ENCODE assay signal across 27 cellular contexts in the genomic region with DNA sequence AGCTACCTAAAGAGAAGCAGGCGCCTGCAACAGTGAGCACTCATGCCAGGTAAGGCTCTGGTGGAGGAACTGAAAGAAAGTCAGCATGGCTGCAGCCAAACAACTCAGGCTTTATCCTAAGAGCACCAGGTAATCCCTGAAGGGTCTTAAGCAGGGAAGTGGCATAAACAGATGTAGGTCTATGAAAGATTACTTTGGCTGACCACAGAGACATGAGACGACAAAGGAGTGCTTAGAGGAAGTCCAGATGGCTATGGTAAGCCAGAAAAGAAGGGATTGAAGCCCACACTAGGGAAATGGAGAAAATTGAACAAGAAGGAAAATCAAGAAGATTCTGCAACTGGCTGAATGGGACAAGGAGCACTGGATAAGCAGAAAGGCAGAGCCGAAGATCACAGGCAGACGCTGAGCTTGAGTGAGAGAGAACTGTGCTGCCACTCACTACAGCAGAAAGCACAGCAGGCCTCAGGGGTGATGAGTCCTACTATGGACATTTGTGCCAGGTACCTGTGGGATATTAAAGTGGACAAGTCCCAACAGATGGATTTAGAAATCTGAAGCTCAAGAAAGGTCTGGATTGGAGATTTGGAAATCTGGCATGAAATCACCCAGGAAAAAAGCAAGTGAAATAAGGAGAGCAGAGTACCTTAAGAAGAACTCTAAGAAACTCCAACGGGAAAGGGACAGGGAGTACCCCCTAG. TPM values are rescaled to one million over a fixed set of nuclear protein-coding genes. Genes with fewer than 3 reads are reported as not detected.
DNase-seq lines count a peak whose midpoint lies in the region; ATAC-seq and TF ChIP-seq lines count a peak whose summit lies in the region.
"Had no signal": no experiment of that assay in that cellular context is flagged by ENCODE, and none has a peak within 500 bp of the region (broad histone marks: within the 10 kb centered on the region; RNA-seq: fewer than 3 reads in every experiment).

No MANE protein-coding gene starts in this region.

- peaks cover 3% of the 10 kb centered on the region for H3K27me3 Mint-ChIP-seq in neural progenitor cell (ENCODE audit: insufficient read depth, low read depth)
- no peaks in the 10 kb centered on the region for H3K27me3 Mint-ChIP-seq in T-helper 2 cell treated with Interferon-gamma antibody and Interleukin-4, amounts not matched to agents 5 μg/mL and 100 μg/mL, for 36 hours (ENCODE audit: low read depth)
- H3K27me3 Mint-ChIP-seq: activated CD4-positive, alpha-beta memory T cell treated with anti-CD3 and anti-CD28 coated beads for 36 hours had no signal

- no peak overlapping the region for H3K4me2 ChIP-seq in neural progenitor cell

- H3K27ac ChIP-seq in neural progenitor cell (no peak overlapping the region), uterus (no peak overlapping the region)
- H3K27ac ChIP-seq: cardiac muscle cell, GM23248, left lung, psoas muscle, SJCRH30, skin epidermis, tibial artery had no signal

- peak; percentile 18 for DNase-seq in G401 (ENCODE audit: low spot score)
- peak; percentile 98 for DNase-seq in NCI-H82 (lab: John Stamatoyannopoulos, UW)
- DNase-seq in cerebellum (ENCODE audit: low spot score): peak; percentile 19
- no peak for DNase-seq in neural progenitor cell (ENCODE audit: low spot score)
- DNase-seq in uterus: no peak
- DNase-seq in T-helper 2 cell treated with Interferon-gamma antibody and Interleukin-4, amounts not matched to agents 5 μg/mL and 100 μg/mL, for 36 hours (ENCODE audit: low spot score): no peak
- no peak for DNase-seq in foreskin melanocyte
- DNase-seq: activated CD4-positive, alpha-beta memory T cell treated with anti-CD3 and anti-CD28 coated beads for 36 hours; activated gamma-delta T cell; amygdala; GM23248; left lung; NCI-H1092; NCI-H187 treated with DMSO at 0.1 percent for 48 hours; NCI-H345; NK-92 treated with Interleukin-12 subunit alpha and Interleukin-12 subunit beta, amount 100 ng/mL, for 24 hours; psoas muscle; SJCRH30; stimulated activated naive CD8-positive, alpha-beta T cell treated with anti-CD3 and anti-CD28 coated beads, Interleukin-15, Interleukin-2, amounts not matched to agents 100 U/mL and 50 U/mL, for 24 hours; T-helper 2 cell; tibial artery had no signal

- no peaks in the 10 kb centered on the region for H4K20me1 ChIP-seq in neural progenitor cell (ENCODE audit: low read depth)

- H3K4me3 Mint-ChIP-seq in neural progenitor cell: no peak overlapping the region
- no peak overlapping the region for H3K4me3 Mint-ChIP-seq in T-helper 2 cell treated with Interferon-gamma antibody and Interleukin-4, amounts not matched to agents 5 μg/mL and 100 μg/mL, for 36 hours
- H3K4me3 Mint-ChIP-seq: activated CD4-positive, alpha-beta memory T cell treated with anti-CD3 and anti-CD28 coated beads for 36 hours; WTC11 had no signal

- intact Hi-C loops in uterus (cut with DNase I; ENCODE audit: low total_unique reads): no loop called here

- peaks cover 8% of the 10 kb centered on the region for H3K4me1 Mint-ChIP-seq in neural progenitor cell
- H3K4me1 Mint-ChIP-seq in T-helper 2 cell treated with Interferon-gamma antibody and Interleukin-4, amounts not matched to agents 5 μg/mL and 100 μg/mL, for 36 hours (ENCODE audit: low read depth): peaks cover 15% of the 10 kb centered on the region

- peaks cover 7% of the 10 kb centered on the region for H3F3A ChIP-seq in neural progenitor cell (ENCODE audit: low read depth)

- no peak for TF ChIP-seq CTCF in neural progenitor cell (IDR thresholded peaks at IDR 0.05)
- TF ChIP-seq CTCF in uterus (IDR thresholded peaks at IDR 0.05): no peak

- H3K36me3 Mint-ChIP-seq in neural progenitor cell: peaks cover 9% of the 10 kb centered on the region
- peaks cover 3% of the 10 kb centered on the region for H3K36me3 Mint-ChIP-seq in T-helper 2 cell treated with Interferon-gamma antibody and Interleukin-4, amounts not matched to agents 5 μg/mL and 100 μg/mL, for 36 hours (ENCODE audit: low read depth)

- H3K9ac ChIP-seq in neural progenitor cell: peak overlapping the region; percentile 17
- H3K9ac ChIP-seq: GM23248 had no signal

- H3K4me1 ChIP-seq in neural progenitor cell (peaks cover 12% of the 10 kb centered on the region), uterus (no peaks in the 10 kb centered on the region)
- H3K4me1 ChIP-seq: SJCRH30 had no signal

- H3K36me3 ChIP-seq in neural progenitor cell: peaks cover 6% of the 10 kb centered on the region
- H3K36me3 ChIP-seq in uterus: no peaks in the 10 kb centered on the region
- H3K36me3 ChIP-seq: cardiac muscle cell had no signal

- no peaks in the 10 kb centered on the region for H3K9me3 Mint-ChIP-seq in neural progenitor cell
- no peaks in the 10 kb centered on the region for H3K9me3 Mint-ChIP-seq in T-helper 2 cell treated with Interferon-gamma antibody and Interleukin-4, amounts not matched to agents 5 μg/mL and 100 μg/mL, for 36 hours
- H3K9me3 Mint-ChIP-seq: activated CD4-positive, alpha-beta memory T cell treated with anti-CD3 and anti-CD28 coated beads for 36 hours; WTC11 had no signal

- no peak overlapping the region for H3K4me3 ChIP-seq in neural progenitor cell
- no peak overlapping the region for H3K4me3 ChIP-seq in uterus
- H3K4me3 ChIP-seq: cardiac muscle cell, GM23248, left lung, psoas muscle, SJCRH30, skin epidermis, tibial artery had no signal

- no peak overlapping the region for H2AFZ ChIP-seq in neural progenitor cell (replicated peaks)
- H2AFZ ChIP-seq: GM23248 had no signal

- in situ Hi-C loops in G401 (cut with HindIII; ENCODE audit: low sequenced_read_pairs): no loop called here

- peaks cover 29% of the 10 kb centered on the region for H3K79me2 ChIP-seq in neural progenitor cell (ENCODE audit: low read depth)

- no peak for TF ChIP-seq POLR2A in uterus (IDR thresholded peaks at IDR 0.05)

- ATAC-seq in GM19455 (IDR thresholded peaks at IDR 0.05; ENCODE audit: unreplicated experiment): no peak
- ATAC-seq: left lung; psoas muscle; stimulated activated naive CD8-positive, alpha-beta T cell treated with anti-CD3 and anti-CD28 coated beads, Interleukin-15, Interleukin-2, amounts not matched to agents 100 U/mL and 50 U/mL, for 24 hours; WTC11 had no signal

- H3K27me3 ChIP-seq in neural progenitor cell: peaks cover 4% of the 10 kb centered on the region
- no peaks in the 10 kb centered on the region for H3K27me3 ChIP-seq in uterus
- H3K27me3 ChIP-seq: cardiac muscle cell, left lung, SJCRH30, tibial artery had no signal

- no peak overlapping the region for H3K27ac Mint-ChIP-seq in neural progenitor cell
- H3K27ac Mint-ChIP-seq in T-helper 2 cell treated with Interferon-gamma antibody and Interleukin-4, amounts not matched to agents 5 μg/mL and 100 μg/mL, for 36 hours: no peak overlapping the region
- H3K27ac Mint-ChIP-seq: activated CD4-positive, alpha-beta memory T cell treated with anti-CD3 and anti-CD28 coated beads for 36 hours; WTC11 had no signal

- H3K9me3 ChIP-seq in neural progenitor cell (ENCODE audit: low read depth) (no peaks in the 10 kb centered on the region), uterus (no peaks in the 10 kb centered on the region)
- H3K9me3 ChIP-seq: left lung, psoas muscle, SJCRH30, tibial artery had no signal

RNA-seq across cellular contexts. Expression of a gene that starts 4.2 kb away (rescaled TPM):
- total RNA-seq in G401 (2014; rRNA removed; shearing (Covaris generic)): 15.4 and 28.2 TPM in 2 replicates
- total RNA-seq in cerebellum (17.1 TPM), neural progenitor cell (ENCODE audit: low replicate concordance) (34.4 and 54.2 TPM in 2 replicates), uterus (10 to 100 TPM in 3 of 4 donors, 1 to 10 TPM in 1; 4.4 to 24.6 (median 19.1) TPM)

RNA-seq across cellular contexts. Expression of a gene that starts 47.2 kb away (rescaled TPM):
- not detected in 2 replicates for total RNA-seq in G401 (2014; rRNA removed; shearing (Covaris generic))
- total RNA-seq in cerebellum: 0.18 TPM
- total RNA-seq in neural progenitor cell (ENCODE audit: low replicate concordance): 0.06 and 0.12 TPM in 2 replicates
- 1 to 10 TPM in 2 of 4 donors, under 1 TPM in 1, not detected in 1; 0.21 to 1.5 (median 1.2) TPM for total RNA-seq in uterus
- total RNA-seq: Daoy, GM23248, LHCN-M2, SJCRH30 had no signal

Comparison
In these comparisons a context has a peak if more than half of its experiments do, and no peak if none do; other contexts are left out.
1. DNase-seq: peak in G401 (single experiment), NCI-H82 (single experiment) and cerebellum (single experiment); none in neural progenitor cell (single experiment), uterus (0 of 2), T-helper 2 cell treated with Interferon-gamma antibody and Interleukin-4, amounts not matched to agents 5 μg/mL and 100 μg/mL, for 36 hours (single experiment) and foreskin melanocyte (single experiment).